Comparison of ENCODE assay signal across 26 cellular contexts in genomic region chr7:83452256-83452655, GRCh38.
DNase-seq lines count a peak whose midpoint lies in the region; ATAC-seq and TF ChIP-seq lines count a peak whose summit lies in the region.
"Had no signal": no experiment of that assay in that cellular context is flagged by ENCODE, and none has a peak within 500 bp of the region (broad histone marks: within the 10 kb centered on the region; RNA-seq: fewer than 3 reads in every experiment).

No MANE protein-coding gene starts in this region.

- no peak overlapping the region for H2BK12ac ChIP-seq in neuronal stem cell (ENCODE audit: low read length)

- peaks cover 30% of the 10 kb centered on the region for H3F3A ChIP-seq in neural progenitor cell (ENCODE audit: low read depth)

- H3K9me3 Mint-ChIP-seq in neural progenitor cell = no peaks in the 10 kb centered on the region

- H3K23ac ChIP-seq in neuronal stem cell (ENCODE audit: low read depth, low read length, poor library complexity) = no peak overlapping the region

- no peak overlapping the region for H3K14ac ChIP-seq in neuronal stem cell (ENCODE audit: low read length)

- no peak overlapping the region for H2AFZ ChIP-seq in neural progenitor cell (replicated peaks)
- no peak overlapping the region for H2AFZ ChIP-seq in neuronal stem cell (ENCODE audit: low read length)

- H2AK5ac ChIP-seq in neuronal stem cell (ENCODE audit: low read depth, low read length) = no peak overlapping the region

- DNase-seq in DMS79 treated with DMSO at 0.1 percent for 48 hours (lab: John Stamatoyannopoulos, UW) (peak; percentile 60), DMS79 (lab: John Stamatoyannopoulos, UW) (no peak), NCI-H1436 treated with DMSO at 0.1 percent for 48 hours (lab: John Stamatoyannopoulos, UW) (peak; percentile 22), NCI-H82 (lab: John Stamatoyannopoulos, UW) (peak; percentile 87), neural progenitor cell (ENCODE audit: low spot score) (peak; percentile 29), neuronal stem cell (ENCODE audit: low spot score) (no peak), SIG-M5 (lab: John Stamatoyannopoulos, UW) (no peak)
- DNase-seq: 8988T; activated CD4-positive, alpha-beta T cell treated with anti-CD3 and anti-CD28 coated beads for 36 hours; activated CD8-positive, alpha-beta memory T cell treated with anti-CD3 and anti-CD28 coated beads for 24 hours; activated gamma-delta T cell treated with Interleukin-2 at 50 U/mL for 16 hours; activated T-cell treated with anti-CD3 and anti-CD28 coated beads, Interleukin-2, amount 50 U/mL, for 1 hour; body of pancreas; CD4-positive, alpha-beta memory T cell; HCEC 1CT; heart right ventricle; mesenchymal stem cell; NCI-H226; psoas muscle; T-cell; transverse colon had no signal

- H4K20me1 ChIP-seq in neural progenitor cell (ENCODE audit: low read depth) = no peaks in the 10 kb centered on the region

- H3K4me1 ChIP-seq in neural progenitor cell (peaks cover 23% of the 10 kb centered on the region), neuronal stem cell (ENCODE audit: control insufficient read depth in 2 of 2, insufficient read depth in 1 of 2, low read depth in 1 of 2, low read length in 2 of 2) (peaks cover 0 to 4% of the 10 kb centered on the region in 2 donors)
- H3K4me1 ChIP-seq: body of pancreas, heart right ventricle, psoas muscle, transverse colon had no signal

- no peak overlapping the region for H3K4me3 Mint-ChIP-seq in neural progenitor cell
- H3K4me3 Mint-ChIP-seq: activated CD4-positive, alpha-beta T cell treated with anti-CD3 and anti-CD28 coated beads for 36 hours; CD4-positive, alpha-beta memory T cell; T-cell had no signal

- no CpG with 5 or more reads among the region's 2 CpGs for whole genome bisulfite sequencing in neuronal stem cell (ENCODE audit: extremely low coverage in 2 of 2, insufficient read length in 2 of 2, insufficient replicate concordance in 1 of 2), 2 donors

- no peak overlapping the region for H3K4ac ChIP-seq in neuronal stem cell (ENCODE audit: low read length)

- peaks cover 2% of the 10 kb centered on the region for H3K27me3 Mint-ChIP-seq in neural progenitor cell (ENCODE audit: insufficient read depth, low read depth)
- H3K27me3 Mint-ChIP-seq: activated CD4-positive, alpha-beta T cell treated with anti-CD3 and anti-CD28 coated beads for 36 hours; CD4-positive, alpha-beta memory T cell; T-cell had no signal

- H3K4me1 Mint-ChIP-seq in neural progenitor cell = peaks cover 15% of the 10 kb centered on the region
- H3K4me1 Mint-ChIP-seq: activated CD4-positive, alpha-beta T cell treated with anti-CD3 and anti-CD28 coated beads for 36 hours; CD4-positive, alpha-beta memory T cell; T-cell had no signal

- H3K36me3 ChIP-seq in neural progenitor cell (peaks cover 3% of the 10 kb centered on the region), neuronal stem cell (replicated peaks in 1 of 2; ENCODE audit: control insufficient read depth in 2 of 2, insufficient read depth in 2 of 2, low read length in 2 of 2) (no peaks in the 10 kb centered on the region)
- H3K36me3 ChIP-seq: heart right ventricle, transverse colon had no signal

- H3K4me2 ChIP-seq in neural progenitor cell (peak overlapping the region; percentile 37), neuronal stem cell (ENCODE audit: insufficient read depth, low read length, poor library complexity, severe bottlenecking) (no peak overlapping the region)

- H2BK5ac ChIP-seq in neuronal stem cell (ENCODE audit: low read length) = no peak overlapping the region

- no peak overlapping the region for H2BK120ac ChIP-seq in neuronal stem cell (ENCODE audit: low read depth, low read length)

- peaks cover 5% of the 10 kb centered on the region for H3K79me2 ChIP-seq in neural progenitor cell (ENCODE audit: low read depth)

- H3K9me3 ChIP-seq in neural progenitor cell (ENCODE audit: low read depth) (no peaks in the 10 kb centered on the region), neuronal stem cell (replicated peaks in 1 of 2; ENCODE audit: control insufficient read depth in 2 of 2, insufficient read depth in 1 of 2, low read depth in 1 of 2, low read length in 2 of 2) (no peaks in the 10 kb centered on the region)
- H3K9me3 ChIP-seq: body of pancreas, heart right ventricle, psoas muscle, transverse colon had no signal

- H3K18ac ChIP-seq in neuronal stem cell (ENCODE audit: low read length) = no peak overlapping the region

- no peaks in the 10 kb centered on the region for H3K79me1 ChIP-seq in neuronal stem cell (ENCODE audit: low read depth, low read length)

- no peak overlapping the region for H3K27ac Mint-ChIP-seq in neural progenitor cell
- H3K27ac Mint-ChIP-seq: activated CD4-positive, alpha-beta T cell treated with anti-CD3 and anti-CD28 coated beads for 36 hours; CD4-positive, alpha-beta memory T cell; T-cell had no signal

- no peak overlapping the region for H4K8ac ChIP-seq in neuronal stem cell (ENCODE audit: low read depth, low read length)

- H3K27me3 ChIP-seq in neural progenitor cell (no peaks in the 10 kb centered on the region), neuronal stem cell (ENCODE audit: control insufficient read depth in 3 of 3, insufficient read depth in 3 of 3, low read depth in 1 of 3, low read length in 3 of 3) (no peaks in the 10 kb centered on the region)
- H3K27me3 ChIP-seq: body of pancreas, heart right ventricle, transverse colon had no signal

- H3K27ac ChIP-seq in neural progenitor cell (no peak overlapping the region), neuronal stem cell (replicated peaks; ENCODE audit: low read length) (no peak overlapping the region)
- H3K27ac ChIP-seq: body of pancreas, heart right ventricle, HL-60, psoas muscle, transverse colon had no signal

- H3K9ac ChIP-seq in neural progenitor cell (no peak overlapping the region), neuronal stem cell (ENCODE audit: low read depth, low read length, poor library complexity) (no peak overlapping the region)

- no peak for TF ChIP-seq CTCF in neural progenitor cell (IDR thresholded peaks at IDR 0.05)

- no peak overlapping the region for H2BK15ac ChIP-seq in neuronal stem cell (ENCODE audit: low read length)

- no peaks in the 10 kb centered on the region for H3K36me3 Mint-ChIP-seq in neural progenitor cell
- H3K36me3 Mint-ChIP-seq: CD4-positive, alpha-beta memory T cell; T-cell had no signal

- no peak overlapping the region for H3K4me3 ChIP-seq in neural progenitor cell
- H3K4me3 ChIP-seq in neuronal stem cell (ENCODE audit: low read length in 2 of 2) = no peak overlapping the region
- H3K4me3 ChIP-seq: body of pancreas, GM12878, heart right ventricle, psoas muscle, transverse colon had no signal

- H4K91ac ChIP-seq in neuronal stem cell (ENCODE audit: low read depth, low read length, poor library complexity) = no peak overlapping the region

- ATAC-seq in GM18873 (IDR thresholded peaks at IDR 0.05; ENCODE audit: low FRiP score, unreplicated experiment) = no peak
- ATAC-seq: activated CD4-positive, alpha-beta T cell treated with anti-CD3 and anti-CD28 coated beads for 36 hours; body of pancreas; GM12878; heart right ventricle; left lobe of liver; Panc1; psoas muscle; T-cell had no signal

Comparison
In these comparisons a context has a peak if more than half of its experiments do, and no peak if none do; other contexts are left out.
1. DNase-seq: peak in DMS79 treated with DMSO at 0.1 percent for 48 hours (single experiment), NCI-H1436 treated with DMSO at 0.1 percent for 48 hours (single experiment), NCI-H82 (single experiment) and neural progenitor cell (single experiment); none in DMS79 (single experiment), neuronal stem cell (single experiment) and SIG-M5 (single experiment).